12 cellular contexts compared by ENCODE assay signal in the genomic region with DNA sequence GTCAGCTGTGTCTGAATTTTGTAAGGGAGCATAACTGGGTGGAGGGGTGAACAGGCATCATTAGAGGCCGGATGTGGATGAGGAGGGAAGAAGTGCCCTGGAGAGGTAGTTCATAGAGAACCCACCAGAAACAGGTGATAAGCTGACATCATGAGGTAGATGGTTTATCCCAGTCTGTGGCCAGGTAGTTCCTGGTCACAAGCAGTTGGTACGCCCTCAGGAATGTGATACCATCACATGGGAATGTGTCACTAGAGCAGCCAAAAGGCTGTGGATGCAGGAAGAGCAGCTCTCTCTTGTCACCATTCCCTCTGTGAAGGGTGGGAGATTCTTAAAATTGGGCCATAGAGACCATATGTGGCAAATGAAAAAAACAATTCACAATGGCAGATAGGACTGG. TPM values are rescaled to one million over a fixed set of nuclear protein-coding genes. Genes with fewer than 3 reads are reported as not detected.
DNase-seq lines count a peak whose midpoint lies in the region; ATAC-seq, FAIRE-seq and TF ChIP-seq lines count a peak whose summit lies in the region.
"Had no signal": no experiment of that assay in that cellular context is flagged by ENCODE, and none has a peak within 500 bp of the region (broad histone marks: within the 10 kb centered on the region; RNA-seq: fewer than 3 reads in every experiment).

No MANE protein-coding gene starts in this region.

- H3K4me1 ChIP-seq in right lobe of liver (peaks cover 0 to 49% (median 11%) of the 10 kb centered on the region in 4 donors), HepG2 (ENCODE audit: insufficient read depth, low read length) (no peaks in the 10 kb centered on the region), urinary bladder (ENCODE audit: insufficient read depth) (peaks cover 3% of the 10 kb centered on the region)

- H4K20me1 ChIP-seq in HepG2 (ENCODE audit: insufficient read depth, low read length), result no peaks in the 10 kb centered on the region

- no peaks in the 10 kb centered on the region for H3K36me3 ChIP-seq in right lobe of liver
- H3K36me3 ChIP-seq in HepG2 (replicated peaks in 1 of 2; ENCODE audit: control insufficient read depth in 1 of 2, insufficient read depth in 2 of 2, low read length in 2 of 2), result no peaks in the 10 kb centered on the region
- H3K36me3 ChIP-seq in urinary bladder (ENCODE audit: insufficient read depth), result no peaks in the 10 kb centered on the region
- H3K36me3 ChIP-seq: brain microvascular endothelial cell had no signal

- POLR2A ChIA-PET in HepG2 (lab: Yijun Ruan, JAX), result no interaction called here

- peaks cover 62% of the 10 kb centered on the region for H3K36me3 Mint-ChIP-seq in activated naive CD8-positive, alpha-beta T cell treated with anti-CD3 and anti-CD28 coated beads for 36 hours
- peaks cover 12% of the 10 kb centered on the region for H3K36me3 Mint-ChIP-seq in memory B cell

- peaks cover 79% of the 10 kb centered on the region for H3K4me1 Mint-ChIP-seq in activated naive CD8-positive, alpha-beta T cell treated with anti-CD3 and anti-CD28 coated beads for 36 hours
- peaks cover 61% of the 10 kb centered on the region for H3K4me1 Mint-ChIP-seq in memory B cell

- no peaks in the 10 kb centered on the region for H3K27me3 Mint-ChIP-seq in activated naive CD8-positive, alpha-beta T cell treated with anti-CD3 and anti-CD28 coated beads for 36 hours
- H3K27me3 Mint-ChIP-seq in memory B cell, result no peaks in the 10 kb centered on the region

- H3K9ac ChIP-seq in HepG2 (ENCODE audit: insufficient read depth, low read depth, low read length), result no peak overlapping the region

- peak overlapping the region; percentile 85 for H3K27ac Mint-ChIP-seq in activated naive CD8-positive, alpha-beta T cell treated with anti-CD3 and anti-CD28 coated beads for 36 hours
- H3K27ac Mint-ChIP-seq in memory B cell, result peak overlapping the region; percentile 95

- H3K4me3 ChIP-seq in right lobe of liver (no peak overlapping the region), HepG2 (replicated peaks in 1 of 3; ENCODE audit: insufficient read depth in 1 of 3, low read depth in 2 of 3, low read length in 3 of 3) (no peak overlapping the region), urinary bladder (ENCODE audit: low read depth, low read length) (no peak overlapping the region)

- H3K9me3 ChIP-seq in right lobe of liver (no peaks in the 10 kb centered on the region), HepG2 (ENCODE audit: low read length) (no peaks in the 10 kb centered on the region)

- no peak for TF ChIP-seq CTCF in right lobe of liver (IDR thresholded peaks at IDR 0.05)
- no peak for TF ChIP-seq CTCF in HepG2 (CRISPR knock-in tag; IDR thresholded peaks at IDR 0.05)

- CTCF ChIA-PET in HepG2 (lab: Yijun Ruan, JAX; ENCODE audit: low intra/inter-chr PET ratio, low total read pairs), result no interaction called here

- peak overlapping the region; percentile 40 for H3K4me3 Mint-ChIP-seq in activated naive CD8-positive, alpha-beta T cell treated with anti-CD3 and anti-CD28 coated beads for 36 hours
- H3K4me3 Mint-ChIP-seq in memory B cell, result peak overlapping the region; percentile 65

- 73% methylated on average over 2 of the region's 2 CpGs for WGBS in right lobe of liver (ENCODE audit: insufficient coverage, low coverage, low lambda C conversion rate, missing lambda C conversion rate)
- 13% methylated on average over 2 of the region's 2 CpGs for WGBS in HepG2 (ENCODE audit: low lambda C conversion rate)
- WGBS in urinary bladder, result 97% methylated on average over 2 of the region's 2 CpGs

- no peaks in the 10 kb centered on the region for H3K79me2 ChIP-seq in HepG2 (ENCODE audit: insufficient read depth, low read length)

- no peak for TF ChIP-seq EP300 in HepG2 (IDR thresholded peaks at IDR 0.05; ENCODE audit: low read depth in 2 of 2, low read length in 2 of 2)
- no peak for TF ChIP-seq EP300 in HepG2 (CRISPR knock-in tag; IDR thresholded peaks at IDR 0.05; ENCODE audit: borderline replicate concordance)

- TF ChIP-seq POLR2A in right lobe of liver (IDR thresholded peaks at IDR 0.05), result no peak
- no peak for TF ChIP-seq POLR2A in HepG2 (IDR thresholded peaks at IDR 0.05; ENCODE audit: insufficient read depth in 1 of 2, low read depth in 2 of 2, low read length in 2 of 2)

- no peak for TF ChIP-seq RAD21 in HepG2 (CRISPR knock-in tag; IDR thresholded peaks at IDR 0.05)

- peaks cover 1% of the 10 kb centered on the region for H3K9me3 Mint-ChIP-seq in activated naive CD8-positive, alpha-beta T cell treated with anti-CD3 and anti-CD28 coated beads for 36 hours
- no peaks in the 10 kb centered on the region for H3K9me3 Mint-ChIP-seq in memory B cell

- intact Hi-C loops in right lobe of liver (cut with DNase I) (no loop called here), HepG2 (cut with micrococcal nuclease; ENCODE audit: unreplicated experiment) (no loop called here), posterior vena cava (cut with DNase I) (loop anchor here in 1 of 2 donors (2.0 kb wide), 1 partner anchor 43 kb away; no protein-coding TSS in a partner anchor)

- H3K27me3 ChIP-seq in right lobe of liver (no peaks in the 10 kb centered on the region), HepG2 (ENCODE audit: control insufficient read depth in 1 of 2, insufficient read depth in 2 of 2, low read length in 2 of 2) (no peaks in the 10 kb centered on the region)
- H3K27me3 ChIP-seq: brain microvascular endothelial cell had no signal

- in situ Hi-C loops in HepG2 (cut with HindIII; ENCODE audit: extremely low pct_ligation_motif_present, low pct_unique_long_range_greater_than_20kb) (no loop called here), KBM-7 (cut with MboI; ENCODE audit: low pct_unique_long_range_greater_than_20kb, low sequenced_read_pairs) (no loop called here)

- no peak overlapping the region for H3K4me2 ChIP-seq in HepG2 (ENCODE audit: low read depth, low read length)

- FAIRE-seq in HepG2 (lab: Jason Lieb, UNC), result no peak

- no peak for DNase-seq in right lobe of liver
- DNase-seq in HepG2 (ENCODE audit: low spot score), result no peak
- DNase-seq in activated naive CD8-positive, alpha-beta T cell treated with anti-CD3 and anti-CD28 coated beads for 36 hours, result no peak
- DNase-seq in memory B cell (ENCODE audit: low spot score in 2 of 2), result no peak
- no peak for DNase-seq in posterior vena cava (ENCODE audit: low spot score)
- no peak for DNase-seq in DMS114 treated with DMSO at 0.1 percent for 48 hours (lab: John Stamatoyannopoulos, UW; ENCODE audit: unreplicated experiment)
- DNase-seq in KBM-7, result no peak
- DNase-seq: activated CD4-positive, alpha-beta T cell treated with anti-CD3 and anti-CD28 coated beads for 1 hour; brain microvascular endothelial cell; NCI-H187; stimulated activated CD4-positive, alpha-beta T cell treated with anti-CD3 and anti-CD28 coated beads, Interleukin-12 subunit alpha, Interleukin-12 subunit beta, amount 100 ng/mL, for 4 hours had no signal

- H3K27ac ChIP-seq in right lobe of liver (peak overlapping the region; percentile 22 to 57 (median 50)), HepG2 (ENCODE audit: extremely low read length, insufficient read depth, low read length) (no peak overlapping the region), urinary bladder (ENCODE audit: low read depth) (peak overlapping the region; percentile 10)

- peak in 1 of 4 donors; percentile 61 for ATAC-seq in right lobe of liver
- ATAC-seq in HepG2, result no peak
- no peak for ATAC-seq in memory B cell (ENCODE audit: low read depth)

- no peak overlapping the region for H2AFZ ChIP-seq in HepG2 (ENCODE audit: low read length)

- BruUV-seq in HepG2 (replicated peaks; lab: Mats Ljungman, UMichigan), result no TSS peak

TF ChIP-seq in HepG2, 621 proteins besides CTCF, POLR2A, EP300 and RAD21 (continues in another document):
- TF ChIP-seq, protein P1, sequence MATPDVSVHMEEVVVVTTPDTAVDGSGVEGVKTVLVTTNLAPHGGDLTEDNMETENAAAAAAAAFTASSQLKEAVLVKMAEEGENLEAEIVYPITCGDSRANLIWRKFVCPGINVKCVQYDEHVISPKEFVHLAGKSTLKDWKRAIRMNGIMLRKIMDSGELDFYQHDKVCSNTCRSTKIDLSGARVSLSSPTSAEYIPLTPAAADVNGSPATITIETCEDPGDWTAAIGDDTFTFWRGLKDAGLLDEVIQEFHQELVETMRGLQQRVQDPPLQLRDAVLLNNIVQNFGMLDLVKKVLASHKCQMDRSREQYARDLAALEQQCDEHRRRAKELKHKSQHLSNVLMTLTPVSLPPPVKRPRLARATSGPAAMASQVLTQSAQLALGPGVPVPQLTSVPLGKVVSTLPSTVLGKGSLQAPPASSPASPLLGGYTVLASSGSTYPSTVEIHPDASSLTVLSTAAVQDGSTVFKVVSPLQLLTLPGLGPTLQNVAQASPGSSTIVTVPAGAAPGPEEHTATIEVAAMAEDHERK (CRISPR knock-in tag; IDR thresholded peaks at IDR 0.05; ENCODE audit: low read depth), result no peak
- TF ChIP-seq MIXL1 (CRISPR knock-in tag; IDR thresholded peaks at IDR 0.05), result no peak

RNA-seq across cellular contexts. Expression of gene MSN, which starts 21.9 kb away (rescaled TPM):
- 100 to 1,000 TPM in 3 of 6 experiments, 10 to 100 TPM in 3; 63.6 to 150 (median 104) TPM for total RNA-seq in right lobe of liver
- not detected in 2 replicates for total RNA-seq in HepG2 (2016; rRNA removed; fragmentation: Illumina TruSeq; extraction: Trizol)
- total RNA-seq in HepG2 (2016; cell fraction: cytosol; rRNA removed; fragmentation: Illumina TruSeq; extraction: Trizol; ENCODE audit: low read depth), result not detected in 2 replicates
- total RNA-seq in HepG2 (2016; cell fraction: insoluble cytoplasmic fraction; rRNA removed; fragmentation: Illumina TruSeq; extraction: Trizol), result not detected in 2 replicates
- total RNA-seq in HepG2 (2016; cell fraction: membrane; rRNA removed; fragmentation: Illumina TruSeq; extraction: Trizol), result not detected in 2 replicates
- total RNA-seq in HepG2 (2016; cell fraction: nucleus; rRNA removed; fragmentation: Illumina TruSeq; extraction: Trizol), result 0.09 TPM in 1 of 2 replicates, not detected in the other
- 0.15 and 0.40 TPM in 2 replicates for polyA plus RNA-seq in HepG2 (2011; rRNA removed)
- polyA plus RNA-seq in HepG2 (2011; cell fraction: cytosol; rRNA removed), result 0.12 and 0.19 TPM in 2 replicates
- polyA plus RNA-seq in HepG2 (2011; cell fraction: nucleus; rRNA removed), result 0.06 and 0.29 TPM in 2 replicates
- 0.09 TPM in 1 of 2 replicates, not detected in the other for polyA plus RNA-seq in HepG2 (2012)
- polyA plus RNA-seq in HepG2 (2016; cell fraction: cytosol; fragmentation: Illumina TruSeq; extraction: Trizol; ENCODE audit: low read depth), result not detected in 2 replicates
- polyA plus RNA-seq in HepG2 (2016; cell fraction: insoluble cytoplasmic fraction; fragmentation: Illumina TruSeq; extraction: Trizol; ENCODE audit: low read depth), result 0.05 TPM in 1 of 2 replicates, not detected in the other
- polyA plus RNA-seq in HepG2 (2016; cell fraction: membrane; fragmentation: Illumina TruSeq; extraction: Trizol; ENCODE audit: low read depth), result not detected in 2 replicates
- polyA plus RNA-seq in HepG2 (2016; cell fraction: nucleus; fragmentation: Illumina TruSeq; extraction: Trizol; ENCODE audit: insufficient read depth, low read depth), result not detected in 2 replicates
- polyA minus RNA-seq in HepG2 (2011; rRNA and poly(A)+ RNA removed; ENCODE audit: low replicate concordance), result 0.94 and 357 TPM in 2 replicates
- 0.59 and 0.70 TPM in 2 replicates for polyA minus RNA-seq in HepG2 (2011; cell fraction: cytosol; rRNA and poly(A)+ RNA removed)
- polyA minus RNA-seq in HepG2 (2011; cell fraction: nucleus; rRNA and poly(A)+ RNA removed), result 0.37 and 0.52 TPM in 2 replicates
- total RNA-seq in activated naive CD8-positive, alpha-beta T cell treated with anti-CD3 and anti-CD28 coated beads for 36 hours, result 100 to 1,000 TPM; 433 to 443 TPM
- 76.3 TPM for total RNA-seq in urinary bladder
- polyA plus RNA-seq in urinary bladder, result 184 TPM
- 100 to 1,000 TPM; 342 to 478 TPM for total RNA-seq in posterior vena cava

Comparison
In these comparisons a context has a peak if more than half of its experiments do, and no peak if none do; other contexts are left out.
1. RNA of gene MSN, which starts 21.9 kb away (total RNA-seq): 342 to 478 TPM in posterior vena cava, 433 to 443 TPM in activated naive CD8-positive, alpha-beta T cell treated with anti-CD3 and anti-CD28 coated beads for 36 hours, 63.6 to 150 TPM in right lobe of liver and 76.3 TPM in urinary bladder (single experiment); 0.09 TPM in HepG2; every median in the first group is over 10 times any median in the second.